1 cellular context compared by ENCODE assay signal in the genomic region with DNA sequence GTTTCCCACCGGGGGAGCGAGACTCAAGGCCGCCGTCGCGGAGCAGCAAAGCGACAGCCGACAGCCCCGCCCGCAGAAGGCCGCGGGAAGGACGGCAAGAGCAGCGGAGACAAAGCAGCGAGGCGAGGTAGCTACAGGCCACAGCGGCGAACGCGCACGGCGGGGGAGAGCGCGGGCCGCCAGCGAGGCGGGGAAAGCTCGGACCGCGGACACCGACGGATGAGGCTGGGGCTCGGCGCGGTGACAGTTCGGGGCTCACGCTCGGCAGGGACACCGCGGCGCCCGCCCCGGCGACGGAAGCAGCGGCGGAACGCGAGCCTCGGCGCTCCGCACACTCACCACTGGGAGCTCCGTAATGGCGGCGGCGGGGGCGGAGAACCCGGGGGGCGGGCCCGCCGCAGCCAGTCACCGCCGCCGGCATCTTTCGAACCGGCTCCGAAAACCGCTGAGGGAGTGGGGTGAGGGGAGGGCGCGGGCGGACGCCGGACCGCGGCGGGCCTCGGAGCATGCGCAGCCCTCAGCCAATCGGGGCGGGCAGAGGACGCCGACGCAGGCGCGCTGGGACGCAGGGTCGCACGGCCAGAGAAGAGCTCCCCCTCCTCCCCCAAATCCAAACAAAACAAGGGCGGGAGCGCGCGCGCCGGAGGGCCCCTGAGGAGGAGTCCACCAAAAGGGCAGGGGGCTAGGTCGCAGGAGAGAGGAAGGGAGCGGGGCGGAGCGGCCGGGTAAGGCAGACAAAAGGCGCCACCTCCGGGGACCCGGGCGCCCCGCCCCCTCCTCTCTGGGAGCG.
TF ChIP-seq lines count a peak whose summit lies in the region.

No MANE protein-coding gene starts in this region.

TF ChIP-seq in GM12878, 131 proteins besides CTCF, POLR2A, EP300 and RAD21 (continued from another document and continues in another):
- TF ChIP-seq ZNF217 (IDR thresholded peaks at IDR 0.05) (no peak), SIX5 (IDR thresholded peaks at IDR 0.05; ENCODE audit: low read depth, low read length, severe bottlenecking) (no peak), ESRRA (IDR thresholded peaks at IDR 0.05; ENCODE audit: low read length) (no peak), ZSCAN29 (IDR thresholded peaks at IDR 0.05) (0 out of 2 replicates have a peak, but pooled peaks have one; percentile 27), SRF (IDR thresholded peaks at IDR 0.05; ENCODE audit: low read depth in 2 of 2, low read length in 2 of 2) (0 out of 4 replicates have a peak, but pooled peaks of 1 of the 2 experiments have one; percentile 7), GATAD2B (conservative IDR thresholded peaks at IDR 0.05; ENCODE audit: low read depth) (peak; percentile 66), NFIC (IDR thresholded peaks at IDR 0.05; ENCODE audit: low read depth, low read length) (no peak), FOXK2 (IDR thresholded peaks at IDR 0.05) (no peak), JUNB (IDR thresholded peaks at IDR 0.05) (no peak), EZH2 (IDR thresholded peaks at IDR 0.05; ENCODE audit: borderline replicate concordance, control insufficient read depth, low read depth, low read length) (no peak), RFX5 (IDR thresholded peaks at IDR 0.05; ENCODE audit: low read depth, low read length) (no peak), SPI1 (IDR thresholded peaks at IDR 0.05; ENCODE audit: borderline replicate concordance, insufficient read depth, low read depth, low read length) (no peak), PML (IDR thresholded peaks at IDR 0.05; ENCODE audit: low read length) (0 out of 2 replicates have a peak, but pooled peaks have one; percentile 39), CHD4 (IDR thresholded peaks at IDR 0.05) (no peak), PAX8 (IDR thresholded peaks at IDR 0.05) (no peak), ZBED1 (IDR thresholded peaks at IDR 0.05; ENCODE audit: borderline replicate concordance) (no peak; the same call in 1 of the 2 replicates), RB1 (IDR thresholded peaks at IDR 0.05; ENCODE audit: borderline replicate concordance) (peak; percentile 73; the same call in 1 of the 2 replicates), CBX3 (IDR thresholded peaks at IDR 0.05; ENCODE audit: borderline replicate concordance, low read depth) (no peak), MTA2 (IDR thresholded peaks at IDR 0.05; ENCODE audit: low read depth) (no peak), NRF1 (conservative IDR thresholded peaks at IDR 0.05; ENCODE audit: low read depth, low read length) (peak; percentile 98), BHLHE40 (IDR thresholded peaks at IDR 0.05; ENCODE audit: borderline replicate concordance in 1 of 2, low read depth in 2 of 2, low read length in 1 of 2) (peak in 1 of 2 experiments; percentile 58; a peak in 1 of 4 replicates), KAT2A (conservative IDR thresholded peaks at IDR 0.05; ENCODE audit: control insufficient read depth, low read depth, low read length) (no peak), RELA (IDR thresholded peaks at IDR 0.05; ENCODE audit: borderline replicate concordance, partially characterized antibody) (no peak), MEF2B (IDR thresholded peaks at IDR 0.05; ENCODE audit: partially characterized antibody, poor library complexity, severe bottlenecking) (no peak), RUNX3 (IDR thresholded peaks at IDR 0.05; ENCODE audit: low read length) (peak; percentile 66), SMARCA5 (IDR thresholded peaks at IDR 0.05) (peak; percentile 78; the same call in 1 of the 2 replicates), HCFC1 (IDR thresholded peaks at IDR 0.05; ENCODE audit: low read length) (no peak), SP1 (IDR thresholded peaks at IDR 0.05; ENCODE audit: low read depth, low read length) (no peak), TCF12 (IDR thresholded peaks at IDR 0.05; ENCODE audit: low read depth, low read length) (0 out of 2 replicates have a peak, but pooled peaks have one; percentile 7), TARDBP (IDR thresholded peaks at IDR 0.05; ENCODE audit: borderline replicate concordance) (no peak), NBN (IDR thresholded peaks at IDR 0.05) (no peak), GABPA (IDR thresholded peaks at IDR 0.05; ENCODE audit: low read depth) (no peak), LARP7 (IDR thresholded peaks at IDR 0.05) (peak; percentile 95), ASH2L (IDR thresholded peaks at IDR 0.05; ENCODE audit: borderline replicate concordance, low read depth) (peak; percentile 67; the same call in 1 of the 2 replicates), CHD1 (IDR thresholded peaks at IDR 0.05; ENCODE audit: low read depth, low read length) (no peak), CEBPB (IDR thresholded peaks at IDR 0.05; ENCODE audit: borderline replicate concordance in 1 of 2, low read depth in 2 of 2, low read length in 2 of 2) (no peak), IKZF1 (conservative IDR thresholded peaks at IDR 0.05) (peak; percentile 99), BRCA1 (IDR thresholded peaks at IDR 0.05; ENCODE audit: low read depth, low read length) (no peak), CBX5 (IDR thresholded peaks at IDR 0.05; ENCODE audit: low read depth) (no peak)
- TF ChIP-seq, protein P1, sequence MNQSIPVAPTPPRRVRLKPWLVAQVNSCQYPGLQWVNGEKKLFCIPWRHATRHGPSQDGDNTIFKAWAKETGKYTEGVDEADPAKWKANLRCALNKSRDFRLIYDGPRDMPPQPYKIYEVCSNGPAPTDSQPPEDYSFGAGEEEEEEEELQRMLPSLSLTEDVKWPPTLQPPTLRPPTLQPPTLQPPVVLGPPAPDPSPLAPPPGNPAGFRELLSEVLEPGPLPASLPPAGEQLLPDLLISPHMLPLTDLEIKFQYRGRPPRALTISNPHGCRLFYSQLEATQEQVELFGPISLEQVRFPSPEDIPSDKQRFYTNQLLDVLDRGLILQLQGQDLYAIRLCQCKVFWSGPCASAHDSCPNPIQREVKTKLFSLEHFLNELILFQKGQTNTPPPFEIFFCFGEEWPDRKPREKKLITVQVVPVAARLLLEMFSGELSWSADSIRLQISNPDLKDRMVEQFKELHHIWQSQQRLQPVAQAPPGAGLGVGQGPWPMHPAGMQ (IDR thresholded peaks at IDR 0.05; ENCODE audit: borderline replicate concordance): no peak
- TF ChIP-seq, protein P2, sequence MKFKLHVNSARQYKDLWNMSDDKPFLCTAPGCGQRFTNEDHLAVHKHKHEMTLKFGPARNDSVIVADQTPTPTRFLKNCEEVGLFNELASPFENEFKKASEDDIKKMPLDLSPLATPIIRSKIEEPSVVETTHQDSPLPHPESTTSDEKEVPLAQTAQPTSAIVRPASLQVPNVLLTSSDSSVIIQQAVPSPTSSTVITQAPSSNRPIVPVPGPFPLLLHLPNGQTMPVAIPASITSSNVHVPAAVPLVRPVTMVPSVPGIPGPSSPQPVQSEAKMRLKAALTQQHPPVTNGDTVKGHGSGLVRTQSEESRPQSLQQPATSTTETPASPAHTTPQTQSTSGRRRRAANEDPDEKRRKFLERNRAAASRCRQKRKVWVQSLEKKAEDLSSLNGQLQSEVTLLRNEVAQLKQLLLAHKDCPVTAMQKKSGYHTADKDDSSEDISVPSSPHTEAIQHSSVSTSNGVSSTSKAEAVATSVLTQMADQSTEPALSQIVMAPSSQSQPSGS (IDR thresholded peaks at IDR 0.05; ENCODE audit: low read length): no peak
- TF ChIP-seq, protein P3, sequence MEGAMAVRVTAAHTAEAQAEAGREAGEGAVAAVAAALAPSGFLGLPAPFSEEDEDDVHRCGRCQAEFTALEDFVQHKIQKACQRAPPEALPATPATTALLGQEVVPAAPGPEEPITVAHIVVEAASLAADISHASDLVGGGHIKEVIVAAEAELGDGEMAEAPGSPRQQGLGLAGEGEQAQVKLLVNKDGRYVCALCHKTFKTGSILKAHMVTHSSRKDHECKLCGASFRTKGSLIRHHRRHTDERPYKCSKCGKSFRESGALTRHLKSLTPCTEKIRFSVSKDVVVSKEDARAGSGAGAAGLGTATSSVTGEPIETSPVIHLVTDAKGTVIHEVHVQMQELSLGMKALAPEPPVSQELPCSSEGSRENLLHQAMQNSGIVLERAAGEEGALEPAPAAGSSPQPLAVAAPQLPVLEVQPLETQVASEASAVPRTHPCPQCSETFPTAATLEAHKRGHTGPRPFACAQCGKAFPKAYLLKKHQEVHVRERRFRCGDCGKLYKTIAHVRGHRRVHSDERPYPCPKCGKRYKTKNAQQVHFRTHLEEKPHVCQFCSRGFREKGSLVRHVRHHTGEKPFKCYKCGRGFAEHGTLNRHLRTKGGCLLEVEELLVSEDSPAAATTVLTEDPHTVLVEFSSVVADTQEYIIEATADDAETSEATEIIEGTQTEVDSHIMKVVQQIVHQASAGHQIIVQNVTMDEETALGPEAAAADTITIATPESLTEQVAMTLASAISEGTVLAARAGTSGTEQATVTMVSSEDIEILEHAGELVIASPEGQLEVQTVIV (IDR thresholded peaks at IDR 0.05; ENCODE audit: borderline replicate concordance, partially characterized antibody): no peak
- TF ChIP-seq, protein P4, sequence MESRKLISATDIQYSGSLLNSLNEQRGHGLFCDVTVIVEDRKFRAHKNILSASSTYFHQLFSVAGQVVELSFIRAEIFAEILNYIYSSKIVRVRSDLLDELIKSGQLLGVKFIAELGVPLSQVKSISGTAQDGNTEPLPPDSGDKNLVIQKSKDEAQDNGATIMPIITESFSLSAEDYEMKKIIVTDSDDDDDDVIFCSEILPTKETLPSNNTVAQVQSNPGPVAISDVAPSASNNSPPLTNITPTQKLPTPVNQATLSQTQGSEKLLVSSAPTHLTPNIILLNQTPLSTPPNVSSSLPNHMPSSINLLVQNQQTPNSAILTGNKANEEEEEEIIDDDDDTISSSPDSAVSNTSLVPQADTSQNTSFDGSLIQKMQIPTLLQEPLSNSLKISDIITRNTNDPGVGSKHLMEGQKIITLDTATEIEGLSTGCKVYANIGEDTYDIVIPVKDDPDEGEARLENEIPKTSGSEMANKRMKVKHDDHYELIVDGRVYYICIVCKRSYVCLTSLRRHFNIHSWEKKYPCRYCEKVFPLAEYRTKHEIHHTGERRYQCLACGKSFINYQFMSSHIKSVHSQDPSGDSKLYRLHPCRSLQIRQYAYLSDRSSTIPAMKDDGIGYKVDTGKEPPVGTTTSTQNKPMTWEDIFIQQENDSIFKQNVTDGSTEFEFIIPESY (IDR thresholded peaks at IDR 0.05): no peak
- TF ChIP-seq, protein P5, sequence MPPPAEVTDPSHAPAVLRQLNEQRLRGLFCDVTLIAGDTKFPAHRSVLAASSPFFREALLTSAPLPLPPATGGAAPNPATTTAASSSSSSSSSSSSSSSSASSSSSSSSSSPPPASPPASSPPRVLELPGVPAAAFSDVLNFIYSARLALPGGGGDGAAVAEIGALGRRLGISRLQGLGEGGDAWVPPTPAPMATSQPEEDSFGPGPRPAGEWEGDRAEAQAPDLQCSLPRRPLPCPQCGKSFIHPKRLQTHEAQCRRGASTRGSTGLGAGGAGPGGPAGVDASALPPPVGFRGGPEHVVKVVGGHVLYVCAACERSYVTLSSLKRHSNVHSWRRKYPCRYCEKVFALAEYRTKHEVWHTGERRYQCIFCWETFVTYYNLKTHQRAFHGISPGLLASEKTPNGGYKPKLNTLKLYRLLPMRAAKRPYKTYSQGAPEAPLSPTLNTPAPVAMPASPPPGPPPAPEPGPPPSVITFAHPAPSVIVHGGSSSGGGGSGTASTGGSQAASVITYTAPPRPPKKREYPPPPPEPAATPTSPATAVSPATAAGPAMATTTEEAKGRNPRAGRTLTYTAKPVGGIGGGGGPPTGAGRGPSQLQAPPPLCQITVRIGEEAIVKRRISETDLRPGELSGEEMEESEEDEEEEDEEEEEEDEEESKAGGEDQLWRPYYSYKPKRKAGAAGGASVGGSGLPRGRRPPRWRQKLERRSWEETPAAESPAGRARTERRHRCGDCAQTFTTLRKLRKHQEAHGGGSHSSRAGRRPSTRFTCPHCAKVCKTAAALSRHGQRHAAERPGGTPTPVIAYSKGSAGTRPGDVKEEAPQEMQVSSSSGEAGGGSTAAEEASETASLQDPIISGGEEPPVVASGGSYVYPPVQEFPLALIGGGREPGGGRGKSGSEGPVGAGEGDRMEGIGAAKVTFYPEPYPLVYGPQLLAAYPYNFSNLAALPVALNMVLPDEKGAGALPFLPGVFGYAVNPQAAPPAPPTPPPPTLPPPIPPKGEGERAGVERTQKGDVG (CRISPR knock-in tag; IDR thresholded peaks at IDR 0.05): no peak
- TF ChIP-seq, protein P6, sequence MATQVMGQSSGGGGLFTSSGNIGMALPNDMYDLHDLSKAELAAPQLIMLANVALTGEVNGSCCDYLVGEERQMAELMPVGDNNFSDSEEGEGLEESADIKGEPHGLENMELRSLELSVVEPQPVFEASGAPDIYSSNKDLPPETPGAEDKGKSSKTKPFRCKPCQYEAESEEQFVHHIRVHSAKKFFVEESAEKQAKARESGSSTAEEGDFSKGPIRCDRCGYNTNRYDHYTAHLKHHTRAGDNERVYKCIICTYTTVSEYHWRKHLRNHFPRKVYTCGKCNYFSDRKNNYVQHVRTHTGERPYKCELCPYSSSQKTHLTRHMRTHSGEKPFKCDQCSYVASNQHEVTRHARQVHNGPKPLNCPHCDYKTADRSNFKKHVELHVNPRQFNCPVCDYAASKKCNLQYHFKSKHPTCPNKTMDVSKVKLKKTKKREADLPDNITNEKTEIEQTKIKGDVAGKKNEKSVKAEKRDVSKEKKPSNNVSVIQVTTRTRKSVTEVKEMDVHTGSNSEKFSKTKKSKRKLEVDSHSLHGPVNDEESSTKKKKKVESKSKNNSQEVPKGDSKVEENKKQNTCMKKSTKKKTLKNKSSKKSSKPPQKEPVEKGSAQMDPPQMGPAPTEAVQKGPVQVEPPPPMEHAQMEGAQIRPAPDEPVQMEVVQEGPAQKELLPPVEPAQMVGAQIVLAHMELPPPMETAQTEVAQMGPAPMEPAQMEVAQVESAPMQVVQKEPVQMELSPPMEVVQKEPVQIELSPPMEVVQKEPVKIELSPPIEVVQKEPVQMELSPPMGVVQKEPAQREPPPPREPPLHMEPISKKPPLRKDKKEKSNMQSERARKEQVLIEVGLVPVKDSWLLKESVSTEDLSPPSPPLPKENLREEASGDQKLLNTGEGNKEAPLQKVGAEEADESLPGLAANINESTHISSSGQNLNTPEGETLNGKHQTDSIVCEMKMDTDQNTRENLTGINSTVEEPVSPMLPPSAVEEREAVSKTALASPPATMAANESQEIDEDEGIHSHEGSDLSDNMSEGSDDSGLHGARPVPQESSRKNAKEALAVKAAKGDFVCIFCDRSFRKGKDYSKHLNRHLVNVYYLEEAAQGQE (IDR thresholded peaks at IDR 0.05; ENCODE audit: low read depth, low read length): no peak
- TF ChIP-seq, protein P7, sequence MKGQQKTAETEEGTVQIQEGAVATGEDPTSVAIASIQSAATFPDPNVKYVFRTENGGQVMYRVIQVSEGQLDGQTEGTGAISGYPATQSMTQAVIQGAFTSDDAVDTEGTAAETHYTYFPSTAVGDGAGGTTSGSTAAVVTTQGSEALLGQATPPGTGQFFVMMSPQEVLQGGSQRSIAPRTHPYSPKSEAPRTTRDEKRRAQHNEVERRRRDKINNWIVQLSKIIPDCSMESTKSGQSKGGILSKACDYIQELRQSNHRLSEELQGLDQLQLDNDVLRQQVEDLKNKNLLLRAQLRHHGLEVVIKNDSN (IDR thresholded peaks at IDR 0.05; ENCODE audit: borderline replicate concordance, extremely low read length, insufficient read depth, low read depth, low read length): no peak
